ENCODE assay signal across 23 cellular contexts in genomic region chr10:90712529-90712928, GRCh38.
"Had no signal": no experiment of that assay in that cellular context is flagged by ENCODE, and none has a peak within 500 bp of the region (broad histone marks: within the 10 kb centered on the region; RNA-seq: fewer than 3 reads in every experiment).

No MANE protein-coding gene starts in this region.

- H3K9me3 Mint-ChIP-seq: activated naive CD4-positive, alpha-beta T cell treated with anti-CD3 and anti-CD28 coated beads, Interleukin-2, amount 50 U/mL, for 24 hours; brain; effector memory CD8-positive, alpha-beta T cell; mesothelial cell of epicardium; stimulated activated naive CD8-positive, alpha-beta T cell treated with anti-CD3 and anti-CD28 coated beads, Interleukin-15, amount 100 ng/mL, for 72 hours had no signal

- ATAC-seq: effector memory CD8-positive, alpha-beta T cell; gastroesophageal sphincter; left lung; naive thymus-derived CD8-positive, alpha-beta T cell; psoas muscle; stimulated activated naive CD8-positive, alpha-beta T cell treated with anti-CD3 and anti-CD28 coated beads, Interleukin-15, amount 100 ng/mL, for 72 hours had no signal

- H3K36me3 Mint-ChIP-seq: activated naive CD4-positive, alpha-beta T cell treated with anti-CD3 and anti-CD28 coated beads, Interleukin-2, amount 50 U/mL, for 24 hours; brain; immature natural killer cell; mesothelial cell of epicardium; naive thymus-derived CD8-positive, alpha-beta T cell had no signal

- H3K36me3 ChIP-seq: esophagus muscularis mucosa, gastroesophageal sphincter, left lung, right atrium auricular region, suprapubic skin, tibial nerve had no signal

- H3K4me3 ChIP-seq: dorsolateral prefrontal cortex, esophagus muscularis mucosa, gastroesophageal sphincter, left lung, psoas muscle, right atrium auricular region, suprapubic skin, tibial nerve had no signal

- H3K27ac Mint-ChIP-seq: activated naive CD4-positive, alpha-beta T cell treated with anti-CD3 and anti-CD28 coated beads, Interleukin-2, amount 50 U/mL, for 24 hours; brain; effector memory CD8-positive, alpha-beta T cell; immature natural killer cell; mesothelial cell of epicardium; naive thymus-derived CD8-positive, alpha-beta T cell; stimulated activated naive CD8-positive, alpha-beta T cell treated with anti-CD3 and anti-CD28 coated beads, Interleukin-15, amount 100 ng/mL, for 72 hours had no signal

- H3K4me3 Mint-ChIP-seq: activated naive CD4-positive, alpha-beta T cell treated with anti-CD3 and anti-CD28 coated beads, Interleukin-2, amount 50 U/mL, for 24 hours; brain; effector memory CD8-positive, alpha-beta T cell; immature natural killer cell; mesothelial cell of epicardium; naive thymus-derived CD8-positive, alpha-beta T cell; stimulated activated naive CD8-positive, alpha-beta T cell treated with anti-CD3 and anti-CD28 coated beads, Interleukin-15, amount 100 ng/mL, for 72 hours had no signal

- H3K27me3 ChIP-seq: dorsolateral prefrontal cortex, esophagus muscularis mucosa, gastroesophageal sphincter, left lung, right atrium auricular region, suprapubic skin, tibial nerve had no signal

- DNase-seq: activated CD4-positive, alpha-beta T cell treated with anti-CD3 and anti-CD28 coated beads for 1 hour; activated gamma-delta T cell treated with Interleukin-2 at 50 U/mL for 16 hours; activated T-cell treated with anti-CD3 and anti-CD28 coated beads, Interleukin-2, amount 50 U/mL, for 1 hour; aorta; caudate nucleus; dorsolateral prefrontal cortex; effector memory CD8-positive, alpha-beta T cell; head of caudate nucleus; immature natural killer cell; left lung; naive thymus-derived CD8-positive, alpha-beta T cell; psoas muscle; stimulated activated CD4-positive, alpha-beta T cell treated with anti-CD3 and anti-CD28 coated beads, Interleukin-4, amount 100 ng/mL, for 24 hours; stimulated activated naive CD8-positive, alpha-beta T cell treated with anti-CD3 and anti-CD28 coated beads, Interleukin-15, amount 100 ng/mL, for 72 hours had no signal

- H3K27ac ChIP-seq: dorsolateral prefrontal cortex, esophagus muscularis mucosa, gastroesophageal sphincter, left lung, psoas muscle, right atrium auricular region, suprapubic skin, tibial nerve, VCaP had no signal

- H3K4me1 Mint-ChIP-seq: activated naive CD4-positive, alpha-beta T cell treated with anti-CD3 and anti-CD28 coated beads, Interleukin-2, amount 50 U/mL, for 24 hours; brain; immature natural killer cell; naive thymus-derived CD8-positive, alpha-beta T cell; stimulated activated naive CD8-positive, alpha-beta T cell treated with anti-CD3 and anti-CD28 coated beads, Interleukin-15, amount 100 ng/mL, for 72 hours had no signal
